ENCODE assay signal across 19 cellular contexts in genomic region chr20:41853803-41854202, GRCh38.
"Had no signal": no experiment of that assay in that cellular context is flagged by ENCODE, and none has a peak within 500 bp of the region (broad histone marks: within the 10 kb centered on the region; RNA-seq: fewer than 3 reads in every experiment).

No MANE protein-coding gene starts in this region.

- DNase-seq: colonic mucosa; cortex of kidney; dermis blood vessel endothelial cell; dorsolateral prefrontal cortex; effector CD4-positive, alpha-beta T cell; effector CD8-positive, alpha-beta T cell; effector memory CD4-positive, alpha-beta T cell; effector memory CD8-positive, alpha-beta T cell; endodermal cell; erythroblast; esophagus squamous epithelium; foreskin fibroblast; foreskin keratinocyte; foreskin melanocyte; gastrocnemius medialis; glutamatergic neuron; head of caudate nucleus; heart left ventricle; heart right ventricle had no signal
